In genomic region chr19:35569281-35569781, GRCh38 we compare ENCODE assay signal across 1 cellular context.
TF ChIP-seq lines count a peak whose summit lies in the region.

No MANE protein-coding gene starts in this region.

TF ChIP-seq in HepG2, 621 proteins besides CTCF, POLR2A, EP300 and RAD21 (continued from another document and continues in another):
- TF ChIP-seq, protein P1, sequence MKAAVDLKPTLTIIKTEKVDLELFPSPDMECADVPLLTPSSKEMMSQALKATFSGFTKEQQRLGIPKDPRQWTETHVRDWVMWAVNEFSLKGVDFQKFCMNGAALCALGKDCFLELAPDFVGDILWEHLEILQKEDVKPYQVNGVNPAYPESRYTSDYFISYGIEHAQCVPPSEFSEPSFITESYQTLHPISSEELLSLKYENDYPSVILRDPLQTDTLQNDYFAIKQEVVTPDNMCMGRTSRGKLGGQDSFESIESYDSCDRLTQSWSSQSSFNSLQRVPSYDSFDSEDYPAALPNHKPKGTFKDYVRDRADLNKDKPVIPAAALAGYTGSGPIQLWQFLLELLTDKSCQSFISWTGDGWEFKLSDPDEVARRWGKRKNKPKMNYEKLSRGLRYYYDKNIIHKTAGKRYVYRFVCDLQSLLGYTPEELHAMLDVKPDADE (CRISPR knock-in tag; IDR thresholded peaks at IDR 0.05), result no peak
- TF ChIP-seq SRY (CRISPR knock-in tag; IDR thresholded peaks at IDR 0.05) (no peak; the same call in 1 of the 2 replicates), ZNF205 (CRISPR knock-in tag; IDR thresholded peaks at IDR 0.05) (peak; percentile 36; the same call in 1 of the 2 replicates), ZNF337 (CRISPR knock-in tag; IDR thresholded peaks at IDR 0.05; ENCODE audit: borderline replicate concordance, low read depth) (no peak), ZNF713 (CRISPR knock-in tag; IDR thresholded peaks at IDR 0.05) (no peak), ZNF407 (CRISPR knock-in tag; IDR thresholded peaks at IDR 0.05; ENCODE audit: not compliant biosample characterization) (no peak), ZNF766 (CRISPR knock-in tag; IDR thresholded peaks at IDR 0.05; ENCODE audit: borderline replicate concordance) (no peak), ZFY (CRISPR knock-in tag; IDR thresholded peaks at IDR 0.05) (no peak), KAT8 (CRISPR knock-in tag; IDR thresholded peaks at IDR 0.05) (peak; percentile 50; the same call in 1 of the 2 replicates), WIZ (CRISPR knock-in tag; IDR thresholded peaks at IDR 0.05) (no peak), ZNF83 (CRISPR knock-in tag; IDR thresholded peaks at IDR 0.05; ENCODE audit: borderline replicate concordance) (no peak), ATAD3A (CRISPR knock-in tag; IDR thresholded peaks at IDR 0.05) (no peak), ZNF281 (CRISPR knock-in tag; IDR thresholded peaks at IDR 0.05; ENCODE audit: borderline replicate concordance) (peak; percentile 95), TCF7 (IDR thresholded peaks at IDR 0.05; ENCODE audit: low read depth) (peak; percentile 73), TRIM24 (CRISPR knock-in tag; IDR thresholded peaks at IDR 0.05) (no peak), SMARCC2 (IDR thresholded peaks at IDR 0.05) (no peak), MTF1 (CRISPR knock-in tag; IDR thresholded peaks at IDR 0.05) (no peak), ZNF317 (CRISPR knock-in tag; IDR thresholded peaks at IDR 0.05) (no peak), KDM3A (CRISPR knock-in tag; IDR thresholded peaks at IDR 0.05; ENCODE audit: low read depth) (peak; percentile 52; the same call in 1 of the 2 replicates), NR2F2 (IDR thresholded peaks at IDR 0.05; ENCODE audit: borderline replicate concordance, low read depth) (peak; percentile 89; the same call in 1 of the 2 replicates), PTBP1 (IDR thresholded peaks at IDR 0.05; ENCODE audit: low read depth, low read length, poor library complexity, severe bottlenecking) (no peak), AGO1 (IDR thresholded peaks at IDR 0.05; ENCODE audit: low read depth, low read length, poor library complexity, severe bottlenecking) (no peak), ZNF12 (CRISPR knock-in tag; IDR thresholded peaks at IDR 0.05) (no peak), NR1H2 (CRISPR knock-in tag; IDR thresholded peaks at IDR 0.05; ENCODE audit: borderline replicate concordance, low read depth) (no peak), ZNF292 (CRISPR knock-in tag; IDR thresholded peaks at IDR 0.05; ENCODE audit: borderline replicate concordance, low read depth) (peak; percentile 89; the same call in 1 of the 2 replicates), ZBTB7B (CRISPR knock-in tag; IDR thresholded peaks at IDR 0.05) (peak; percentile 97), ZMYM3 (CRISPR knock-in tag; IDR thresholded peaks at IDR 0.05) (peak; percentile 64; the same call in 1 of the 2 replicates), FOXK1 (CRISPR knock-in tag; IDR thresholded peaks at IDR 0.05; ENCODE audit: borderline replicate concordance, low read depth) (no peak), ZBTB3 (CRISPR knock-in tag; IDR thresholded peaks at IDR 0.05; ENCODE audit: borderline replicate concordance, low read depth) (no peak), POLR2G (IDR thresholded peaks at IDR 0.05; ENCODE audit: low read depth, low read length) (no peak), ZNF33A (CRISPR knock-in tag; IDR thresholded peaks at IDR 0.05; ENCODE audit: borderline replicate concordance) (no peak), CCAR2 (optimal IDR thresholded peaks at IDR 0.05; ENCODE audit: low read depth, low read length) (no peak), NFYC (CRISPR knock-in tag; IDR thresholded peaks at IDR 0.05) (no peak), ZEB1 (IDR thresholded peaks at IDR 0.05; ENCODE audit: insufficient replicate concordance, low read depth) (peak; percentile 78), KDM4B (CRISPR knock-in tag; IDR thresholded peaks at IDR 0.05) (peak; percentile 32; the same call in 1 of the 2 replicates), DBP (CRISPR knock-in tag; IDR thresholded peaks at IDR 0.05; ENCODE audit: not compliant biosample characterization) (no peak), ATF2 (CRISPR knock-in tag; IDR thresholded peaks at IDR 0.05) (peak; percentile 64; the same call in 1 of the 2 replicates), RFX5 (IDR thresholded peaks at IDR 0.05; ENCODE audit: low read depth, low read length) (no peak), SMC3 (IDR thresholded peaks at IDR 0.05; ENCODE audit: low read length) (no peak), KDM2A (CRISPR knock-in tag; IDR thresholded peaks at IDR 0.05; ENCODE audit: borderline replicate concordance, low read depth) (no peak)
- TF ChIP-seq, protein P2, sequence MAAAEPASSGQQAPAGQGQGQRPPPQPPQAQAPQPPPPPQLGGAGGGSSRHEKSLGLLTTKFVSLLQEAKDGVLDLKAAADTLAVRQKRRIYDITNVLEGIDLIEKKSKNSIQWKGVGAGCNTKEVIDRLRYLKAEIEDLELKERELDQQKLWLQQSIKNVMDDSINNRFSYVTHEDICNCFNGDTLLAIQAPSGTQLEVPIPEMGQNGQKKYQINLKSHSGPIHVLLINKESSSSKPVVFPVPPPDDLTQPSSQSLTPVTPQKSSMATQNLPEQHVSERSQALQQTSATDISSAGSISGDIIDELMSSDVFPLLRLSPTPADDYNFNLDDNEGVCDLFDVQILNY (CRISPR knock-in tag; conservative IDR thresholded peaks at IDR 0.05), result no peak
- TF ChIP-seq, protein P3, sequence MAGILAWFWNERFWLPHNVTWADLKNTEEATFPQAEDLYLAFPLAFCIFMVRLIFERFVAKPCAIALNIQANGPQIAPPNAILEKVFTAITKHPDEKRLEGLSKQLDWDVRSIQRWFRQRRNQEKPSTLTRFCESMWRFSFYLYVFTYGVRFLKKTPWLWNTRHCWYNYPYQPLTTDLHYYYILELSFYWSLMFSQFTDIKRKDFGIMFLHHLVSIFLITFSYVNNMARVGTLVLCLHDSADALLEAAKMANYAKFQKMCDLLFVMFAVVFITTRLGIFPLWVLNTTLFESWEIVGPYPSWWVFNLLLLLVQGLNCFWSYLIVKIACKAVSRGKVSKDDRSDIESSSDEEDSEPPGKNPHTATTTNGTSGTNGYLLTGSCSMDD (CRISPR knock-in tag; IDR thresholded peaks at IDR 0.05), result no peak
